ENCODE assay signal across 13 cellular contexts in genomic region chr10:80177781-80178636, GRCh38. TPM values are rescaled to one million over a fixed set of nuclear protein-coding genes. Genes with fewer than 3 reads are reported as not detected.
DNase-seq lines count a peak whose midpoint lies in the region; ATAC-seq, FAIRE-seq and TF ChIP-seq lines count a peak whose summit lies in the region.
"Had no signal": no experiment of that assay in that cellular context is flagged by ENCODE, and none has a peak within 500 bp of the region (broad histone marks: within the 10 kb centered on the region; RNA-seq: fewer than 3 reads in every experiment).

No MANE protein-coding gene starts in this region.

- FAIRE-seq in urothelium cell line (lab: Jason Lieb, UNC): no peak

- no peak overlapping the region for H2AFZ ChIP-seq in PC-3 (ENCODE audit: low read length)

- intact Hi-C loops in CD4-positive, alpha-beta memory T cell (cut with micrococcal nuclease): no loop called here
- intact Hi-C loops in PC-3 (cut with micrococcal nuclease): no loop called here

- peaks cover 88% of the 10 kb centered on the region for H3K79me2 ChIP-seq in PC-3 (ENCODE audit: low read length)

- H3K27ac ChIP-seq in CD4-positive, alpha-beta memory T cell (ENCODE audit: low read depth, low read length): no peak overlapping the region
- no peak overlapping the region for H3K27ac ChIP-seq in PC-3 (ENCODE audit: low read length)

- H4K20me1 ChIP-seq in PC-3 (ENCODE audit: low read length): peaks cover 78% of the 10 kb centered on the region

- peaks cover 15% of the 10 kb centered on the region for H3K36me3 ChIP-seq in CD4-positive, alpha-beta memory T cell (ENCODE audit: insufficient read depth, low read length)
- peaks cover 48% of the 10 kb centered on the region for H3K36me3 ChIP-seq in PC-3 (ENCODE audit: low read depth, low read length)

- no peaks in the 10 kb centered on the region for H3K27me3 Mint-ChIP-seq in CD4-positive, alpha-beta memory T cell

- H3K36me3 Mint-ChIP-seq in CD4-positive, alpha-beta memory T cell: peaks cover 4 to 39% of the 10 kb centered on the region in 2 donors

- H3K4me2 ChIP-seq in PC-3 (ENCODE audit: low read length): no peak overlapping the region

- POLR2A ChIA-PET in CD4-positive, alpha-beta memory T cell (lab: Charles Lee; ENCODE audit: partially characterized antibody): interaction anchor here (1.1 to 3.9 kb wide), 3 partner anchors 10 to 26 kb away, joined by 5 to 19 read pairs (median 6); no protein-coding TSS in a partner anchor
- POLR2A ChIA-PET in PC-3 (lab: Charles Lee; ENCODE audit: unreplicated experiment): no interaction called here

- no peaks in the 10 kb centered on the region for H3F3A ChIP-seq in PC-3 (ENCODE audit: low read length, unreplicated experiment)

- H3K4me3 Mint-ChIP-seq in CD4-positive, alpha-beta memory T cell: peak overlapping the region in 1 of 8 donors; percentile 55
- H3K4me3 Mint-ChIP-seq: T-helper 1 cell treated with Interleukin-12 subunit alpha and Interleukin-12 subunit beta and Interleukin-4 antibody, amounts not matched to agents 30 μg/mL and 1 μg/mL, for 36 hours had no signal

- ATAC-seq in PC-3: peak; percentile 4; the same call in 1 of the 2 replicates
- peak; percentile 45 for ATAC-seq in omental fat pad (ENCODE audit: low FRiP score)

- H3K4me1 ChIP-seq in CD4-positive, alpha-beta memory T cell (ENCODE audit: insufficient read depth, low read length): peaks cover 60% of the 10 kb centered on the region
- peaks cover 15% of the 10 kb centered on the region for H3K4me1 ChIP-seq in PC-3 (ENCODE audit: insufficient read depth, low read length)

- no peak for DNase-seq in CD4-positive, alpha-beta memory T cell
- no peak for DNase-seq in PC-3
- DNase-seq in fibroblast of mammary gland (ENCODE audit: low read depth): peak; percentile 59
- DNase-seq in omental fat pad (ENCODE audit: low spot score): no peak
- no peak for DNase-seq in LoVo (ENCODE audit: low spot score)
- no peak for DNase-seq in stimulated activated CD8-positive, alpha-beta memory T cell treated with anti-CD3 and anti-CD28 coated beads, Interleukin-4, amount 100 ng/mL, for 48 hours
- DNase-seq in T1000 (lab: John Stamatoyannopoulos, UW): no peak
- no peak for DNase-seq in urothelium cell line (ENCODE audit: low spot score)
- DNase-seq: Kasumi-1; stimulated activated CD4-positive, alpha-beta T cell treated with anti-CD3 and anti-CD28 coated beads, Interleukin-4, amount 100 ng/mL, for 4 hours had no signal

- H3K4me1 Mint-ChIP-seq in CD4-positive, alpha-beta memory T cell: peaks cover 35 to 77% (median 54%) of the 10 kb centered on the region in 4 donors

- H3K4me3 ChIP-seq in CD4-positive, alpha-beta memory T cell (ENCODE audit: low read length in 2 of 2): no peak overlapping the region
- H3K4me3 ChIP-seq in PC-3 (ENCODE audit: low read length) (no peak overlapping the region), fibroblast of mammary gland (ENCODE audit: control insufficient read depth, low read depth, low read length) (no peak overlapping the region)

- no peak overlapping the region for H3K9ac ChIP-seq in PC-3 (ENCODE audit: low read length)

- no peaks in the 10 kb centered on the region for H3K9me2 ChIP-seq in PC-3 (replicated peaks; ENCODE audit: low read length)

- BruUV-seq in PC-3 (replicated peaks; lab: Mats Ljungman, UMichigan): no TSS peak

- H3K27me3 ChIP-seq in CD4-positive, alpha-beta memory T cell (ENCODE audit: insufficient read depth, low read length): no peaks in the 10 kb centered on the region
- H3K27me3 ChIP-seq in PC-3 (ENCODE audit: low read length): no peaks in the 10 kb centered on the region

- H3K27ac Mint-ChIP-seq in CD4-positive, alpha-beta memory T cell: peak overlapping the region; percentile 1 to 68 (median 48)
- H3K27ac Mint-ChIP-seq: T-helper 1 cell treated with Interleukin-12 subunit alpha and Interleukin-12 subunit beta and Interleukin-4 antibody, amounts not matched to agents 30 μg/mL and 1 μg/mL, for 36 hours had no signal

- H3K9me3 ChIP-seq in CD4-positive, alpha-beta memory T cell (ENCODE audit: control insufficient read depth in 1 of 2, low read length in 2 of 2): no peaks in the 10 kb centered on the region
- H3K9me3 ChIP-seq in PC-3 (ENCODE audit: low read length): no peaks in the 10 kb centered on the region

- TF ChIP-seq CTCF in PC-3 (conservative IDR thresholded peaks at IDR 0.05; ENCODE audit: low read depth, low read length) (no peak), fibroblast of mammary gland (conservative IDR thresholded peaks at IDR 0.05; ENCODE audit: control insufficient read depth, insufficient read depth, low read depth, low read length) (no peak), omental fat pad (IDR thresholded peaks at IDR 0.05) (no peak)

- CTCF ChIA-PET in CD4-positive, alpha-beta memory T cell (lab: Charles Lee; ENCODE audit: partially characterized antibody): interaction anchor here (0.9 to 2.3 kb wide), 4 partner anchors 24 to 44 kb away, joined by 3 to 8 read pairs (median 3); no protein-coding TSS in a partner anchor
- CTCF ChIA-PET in PC-3 (lab: Charles Lee): interaction anchor here (0.6 to 1.0 kb wide), 2 partner anchors 34 to 803 kb away, joined by 3 to 5 read pairs; no protein-coding TSS in a partner anchor

- no peaks in the 10 kb centered on the region for H3K9me3 Mint-ChIP-seq in CD4-positive, alpha-beta memory T cell
- H3K9me3 Mint-ChIP-seq: T-helper 1 cell treated with Interleukin-12 subunit alpha and Interleukin-12 subunit beta and Interleukin-4 antibody, amounts not matched to agents 30 μg/mL and 1 μg/mL, for 36 hours had no signal

RNA-seq across cellular contexts. Expression of gene ANXA11, which starts 27.3 kb away (rescaled TPM):
- total RNA-seq in CD4-positive, alpha-beta memory T cell: 100 to 1,000 TPM; 202 to 211 TPM
- polyA plus RNA-seq in CD4-positive, alpha-beta memory T cell: 100 to 1,000 TPM; 173 to 342 TPM
- total RNA-seq in PC-3 (2014; rRNA removed): 434 and 520 TPM in 2 replicates
- total RNA-seq in omental fat pad: 100 to 1,000 TPM; 103 to 148 (median 121) TPM

RNA-seq across cellular contexts. Expression of gene PLAC9, which starts 45.5 kb away (rescaled TPM):
- not detected for total RNA-seq in CD4-positive, alpha-beta memory T cell
- under 1 TPM in 1 of 2 donors, not detected in 1; 0.81 TPM for polyA plus RNA-seq in CD4-positive, alpha-beta memory T cell
- total RNA-seq in PC-3 (2014; rRNA removed) (0.81 and 2.0 TPM in 2 replicates), omental fat pad (100 to 1,000 TPM in 1 of 4 donors, 10 to 100 TPM in 3; 18.0 to 116 (median 20.8) TPM)
- total RNA-seq: H4, NCI-H460 had no signal
